In the genomic region with DNA sequence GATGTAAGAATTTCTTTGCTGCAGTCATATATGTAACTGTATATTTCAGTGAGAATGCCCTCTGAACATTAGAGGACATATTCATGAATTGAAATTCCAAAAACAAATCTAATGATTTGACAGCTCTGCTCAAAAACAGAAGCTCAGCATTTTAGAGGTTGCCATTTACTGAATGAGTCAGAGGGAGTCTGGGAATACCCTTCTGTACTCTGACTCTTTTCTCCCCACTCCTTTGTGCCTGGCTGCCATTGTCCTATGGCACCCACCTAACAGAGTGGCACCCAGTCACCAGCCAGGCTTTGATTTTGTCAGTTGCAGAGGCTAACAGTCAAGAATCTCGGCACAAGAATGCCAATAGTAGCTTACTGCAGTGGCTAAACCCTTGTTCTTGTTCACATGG, we compare ENCODE assay signal across 1 cellular context.
TF ChIP-seq lines count a peak whose summit lies in the region.

No MANE protein-coding gene starts in this region.

TF ChIP-seq in GM12878, 131 proteins besides CTCF, POLR2A, EP300 and RAD21:
- TF ChIP-seq ZBTB11 (CRISPR knock-in tag; IDR thresholded peaks at IDR 0.05) (no peak), ASH2L (IDR thresholded peaks at IDR 0.05; ENCODE audit: borderline replicate concordance, low read depth) (no peak), YY1 (IDR thresholded peaks at IDR 0.05; ENCODE audit: low read depth, low read length) (0 out of 2 replicates have a peak, but pooled peaks have one; percentile 21), E2F4 (IDR thresholded peaks at IDR 0.05; ENCODE audit: low read depth, low read length) (no peak), NFIC (IDR thresholded peaks at IDR 0.05; ENCODE audit: low read depth, low read length) (0 out of 2 replicates have a peak, but pooled peaks have one; percentile 16), IKZF2 (IDR thresholded peaks at IDR 0.05) (peak in 1 of 2 experiments; percentile 12; a peak in 1 of 4 replicates), NR2F1 (conservative IDR thresholded peaks at IDR 0.05) (no peak)
